ENCODE assay signal across 10 cellular contexts in genomic region chrX:71349867-71350266, GRCh38. TPM values are rescaled to one million over a fixed set of nuclear protein-coding genes. Genes with fewer than 3 reads are reported as not detected.
DNase-seq lines count a peak whose midpoint lies in the region; ATAC-seq, FAIRE-seq and TF ChIP-seq lines count a peak whose summit lies in the region.
"Not testable (repeated sequence)": the region's sequence is repeated elsewhere in the genome, so short reads cannot be mapped to it uniquely, and the experiment has no call there.
"Had no signal": no experiment of that assay in that cellular context is flagged by ENCODE, and none has a peak within 500 bp of the region (broad histone marks: within the 10 kb centered on the region; RNA-seq: fewer than 3 reads in every experiment).

No MANE protein-coding gene starts in this region.

- H4K91ac ChIP-seq in H9 (ENCODE audit: insufficient read length, low read depth, low read length): not testable (repeated sequence)

- not testable (repeated sequence) for H3K27ac Mint-ChIP-seq in H9; HFFc6; chondrocyte (ENCODE audit: unreplicated experiment)

- H3K18ac ChIP-seq in H9 (ENCODE audit: insufficient read length, low read depth, low read length): not testable (repeated sequence)

- H3K36me3 ChIP-seq in HepG2 (replicated peaks in 1 of 2; ENCODE audit: control insufficient read depth in 1 of 2, insufficient read depth in 2 of 2, low read length in 2 of 2); neural cell (ENCODE audit: insufficient read depth, low read length): not testable (repeated sequence)

- not testable (repeated sequence) for H2BK20ac ChIP-seq in H9 (ENCODE audit: low read depth, low read length, poor library complexity, severe bottlenecking)

- CTCF ChIA-PET in HepG2 (lab: Yijun Ruan, JAX; ENCODE audit: low intra/inter-chr PET ratio, low total read pairs): not testable (repeated sequence)

- not testable (repeated sequence) for H3K79me2 ChIP-seq in H9 (ENCODE audit: insufficient read depth, low read length); HepG2 (ENCODE audit: insufficient read depth, low read length); neural cell (replicated peaks; ENCODE audit: insufficient read depth, low read length)

- H3K14ac ChIP-seq in H9 (ENCODE audit: insufficient read depth, low read length): not testable (repeated sequence)

- ATAC-seq in SK-N-SH treated with all-trans-retinoic acid at 6 μM for 48 hours: peak; percentile 83
- not testable (repeated sequence) for ATAC-seq in foreskin keratinocyte
- peak; percentile 43 for ATAC-seq in HepG2

- DNase-seq in H9; HFFc6; chondrocyte (ENCODE audit: low spot score); foreskin keratinocyte; HepG2 (ENCODE audit: low spot score): not testable (repeated sequence)

- not testable (repeated sequence) for H3K79me1 ChIP-seq in H9 (ENCODE audit: insufficient read depth, low read depth, low read length, poor library complexity, severe bottlenecking)

- H3F3A ChIP-seq in neural cell (ENCODE audit: insufficient read depth, low read length, poor library complexity, severe bottlenecking): not testable (repeated sequence)

- not testable (repeated sequence) for H3K23me2 ChIP-seq in H9 (ENCODE audit: insufficient read length, low read depth, low read length, poor library complexity, severe bottlenecking)

- not testable (repeated sequence) for H2BK120ac ChIP-seq in H9 (ENCODE audit: low read depth, low read length, poor library complexity, severe bottlenecking)

- not testable (repeated sequence) for H2AFZ ChIP-seq in H9 (ENCODE audit: low read length); HepG2 (ENCODE audit: low read length); neural cell (ENCODE audit: low read depth, low read length)

- not testable (repeated sequence) for H3K9ac ChIP-seq in H9 (ENCODE audit: extremely low read depth, insufficient read length, low read length); HepG2 (ENCODE audit: insufficient read depth, low read depth, low read length); neural cell (ENCODE audit: low read length)

- not testable (repeated sequence) for H3K4me1 ChIP-seq in H9 (ENCODE audit: insufficient read depth, low read length); foreskin keratinocyte
- peaks cover 13% of the 10 kb centered on the region for H3K4me1 ChIP-seq in HepG2 (ENCODE audit: insufficient read depth, low read length)

- in situ Hi-C loops in HepG2 (cut with HindIII; ENCODE audit: extremely low pct_ligation_motif_present, low pct_unique_long_range_greater_than_20kb): not testable (repeated sequence)

- TF ChIP-seq POLR2A in HepG2 (IDR thresholded peaks at IDR 0.05; ENCODE audit: insufficient read depth in 1 of 2, low read depth in 2 of 2, low read length in 2 of 2): not testable (repeated sequence)

- H3K27me3 ChIP-seq in H9 (ENCODE audit: insufficient read depth, low read length); foreskin keratinocyte; HepG2 (ENCODE audit: control insufficient read depth in 1 of 2, insufficient read depth in 2 of 2, low read length in 2 of 2); neural cell (ENCODE audit: insufficient read depth, low read depth, low read length): not testable (repeated sequence)

- not testable (repeated sequence) for H2AK5ac ChIP-seq in H9 (ENCODE audit: insufficient read length, low read length)

- H3K27ac ChIP-seq in H9 (ENCODE audit: insufficient read length, low read depth, low read length); foreskin keratinocyte; HepG2 (ENCODE audit: extremely low read length, insufficient read depth, low read length); neural cell (ENCODE audit: low read length): not testable (repeated sequence)

- TF ChIP-seq CTCF in H9 (conservative IDR thresholded peaks at IDR 0.05) (0 out of 3 replicates have a peak, but pooled peaks have one; percentile 10), HFFc6 (IDR thresholded peaks at IDR 0.05) (peak; percentile 8; the same call in 1 of the 2 replicates), chondrocyte (IDR thresholded peaks at IDR 0.05) (peak; percentile 43), foreskin keratinocyte (conservative IDR thresholded peaks at IDR 0.05) (peak; percentile 15), HepG2 (CRISPR knock-in tag; IDR thresholded peaks at IDR 0.05) (peak; percentile 44), neural cell (IDR thresholded peaks at IDR 0.05; ENCODE audit: poor library complexity, severe bottlenecking) (peak; percentile 28)

- H3K4me1 Mint-ChIP-seq in H9; HFFc6 (ENCODE audit: low read depth); chondrocyte (ENCODE audit: low read depth): not testable (repeated sequence)

- no CpG with 5 or more reads among the region's 6 CpGs for WGBS in H9 (ENCODE audit: extremely low coverage, insufficient read length, low lambda C conversion rate)
- no CpG with 5 or more reads among the region's 6 CpGs for WGBS in HepG2 (ENCODE audit: low lambda C conversion rate)

- not testable (repeated sequence) for H3K23ac ChIP-seq in H9 (ENCODE audit: insufficient read length, low read depth, low read length)

- FAIRE-seq in G401.6 (lab: Jason Lieb, UNC) (peak; percentile 44), HepG2 (lab: Jason Lieb, UNC) (peak; percentile 95)

- H3K4me3 Mint-ChIP-seq in H9; HFFc6; chondrocyte (ENCODE audit: unreplicated experiment): not testable (repeated sequence)

- not testable (repeated sequence) for H3K4me3 ChIP-seq in HepG2 (replicated peaks in 1 of 3; ENCODE audit: insufficient read depth in 1 of 3, low read depth in 2 of 3, low read length in 3 of 3); neural cell (ENCODE audit: low read length)

- H3K9me3 Mint-ChIP-seq in H9: peaks cover 31 to 35% of the 10 kb centered on the region in 2 experiments
- not testable (repeated sequence) for H3K9me3 Mint-ChIP-seq in HFFc6; chondrocyte (ENCODE audit: low read depth)

- H2BK5ac ChIP-seq in H9 (ENCODE audit: insufficient read length, low read length): not testable (repeated sequence)

- not testable (repeated sequence) for H3K4me2 ChIP-seq in H9 (ENCODE audit: insufficient read depth, insufficient read length, low read length); HepG2 (ENCODE audit: low read depth, low read length); neural cell (ENCODE audit: low read length)

- not testable (repeated sequence) for TF ChIP-seq EP300 in HepG2 (IDR thresholded peaks at IDR 0.05; ENCODE audit: low read depth in 2 of 2, low read length in 2 of 2); HepG2 (CRISPR knock-in tag; IDR thresholded peaks at IDR 0.05; ENCODE audit: borderline replicate concordance); neural cell (conservative IDR thresholded peaks at IDR 0.05; ENCODE audit: poor library complexity, severe bottlenecking)

- not testable (repeated sequence) for H4K5ac ChIP-seq in H9 (ENCODE audit: insufficient read length, low read depth, low read length)

- peak; percentile 22; the same call in 1 of the 2 replicates for TF ChIP-seq RAD21 in HepG2 (CRISPR knock-in tag; IDR thresholded peaks at IDR 0.05)
- not testable (repeated sequence) for TF ChIP-seq RAD21 in neural cell (conservative IDR thresholded peaks at IDR 0.05)

- not testable (repeated sequence) for H3K56ac ChIP-seq in H9 (ENCODE audit: insufficient read length, low read depth, low read length)

- H3K27me3 Mint-ChIP-seq in H9 (ENCODE audit: low read depth); HFFc6 (ENCODE audit: insufficient read depth); chondrocyte (ENCODE audit: low read depth): not testable (repeated sequence)

- H3K9me2 ChIP-seq in neural cell (ENCODE audit: insufficient read depth, low read length): not testable (repeated sequence)

- H3K36me3 Mint-ChIP-seq in H9 (ENCODE audit: insufficient read depth in 1 of 3, low read depth in 3 of 3); HFFc6 (ENCODE audit: low read depth); chondrocyte (ENCODE audit: low read depth): not testable (repeated sequence)

- H2BK12ac ChIP-seq in H9 (ENCODE audit: insufficient read length, low read depth, low read length): not testable (repeated sequence)

- H3T11ph ChIP-seq in H9 (ENCODE audit: low read length): not testable (repeated sequence)

- H4K8ac ChIP-seq in H9 (replicated peaks; ENCODE audit: insufficient read length, low read depth, low read length): not testable (repeated sequence)

- H3K9me3 ChIP-seq in H9 (ENCODE audit: control insufficient read depth, low read depth, low read length): peaks cover 16% of the 10 kb centered on the region
- H3K9me3 ChIP-seq in HepG2 (ENCODE audit: low read length); neural cell (ENCODE audit: low read length): not testable (repeated sequence)

- POLR2A ChIA-PET in HepG2 (lab: Yijun Ruan, JAX): not testable (repeated sequence)

- not testable (repeated sequence) for BruUV-seq in HepG2 (replicated peaks; lab: Mats Ljungman, UMichigan)

- not testable (repeated sequence) for H3K4ac ChIP-seq in H9 (ENCODE audit: low read depth, low read length)

- not testable (repeated sequence) for H4K20me1 ChIP-seq in H9 (ENCODE audit: control insufficient read depth, insufficient read depth, insufficient read length); HepG2 (ENCODE audit: insufficient read depth, low read length); neural cell (ENCODE audit: insufficient read depth)

- not testable (repeated sequence) for H2BK15ac ChIP-seq in H9 (ENCODE audit: low read depth, low read length)

- intact Hi-C loops in HepG2 (cut with micrococcal nuclease; ENCODE audit: unreplicated experiment): not testable (repeated sequence)

RNA-seq across cellular contexts. Expression of gene TAF1, which starts 16.3 kb away (rescaled TPM):
- total RNA-seq in H9 (2021): 30.7 and 32.2 TPM in 2 replicates
- 10 to 100 TPM; 18.9 to 25.2 (median 21.0) TPM for total RNA-seq in HFFc6 (2021; fragmentation: NEBNext Ultra II Directional; extraction: Animal tissue kit (Norgen Biotek cat#: 25700))
- 26.4 to 31.3 TPM (median 27.9 TPM) in 3 replicates for total RNA-seq in chondrocyte
- total RNA-seq in foreskin keratinocyte: 18.4 and 19.2 TPM in 2 replicates
- polyA plus RNA-seq in foreskin keratinocyte: 2.6 and 3.0 TPM in 2 replicates
- 17.7 and 20.2 TPM in 2 replicates for total RNA-seq in HepG2 (2016; rRNA removed; fragmentation: Illumina TruSeq; extraction: Trizol)
- 6.4 and 8.4 TPM in 2 replicates for total RNA-seq in HepG2 (2016; cell fraction: cytosol; rRNA removed; fragmentation: Illumina TruSeq; extraction: Trizol; ENCODE audit: low read depth)
- total RNA-seq in HepG2 (2016; cell fraction: insoluble cytoplasmic fraction; rRNA removed; fragmentation: Illumina TruSeq; extraction: Trizol): 15.4 and 23.4 TPM in 2 replicates
- total RNA-seq in HepG2 (2016; cell fraction: membrane; rRNA removed; fragmentation: Illumina TruSeq; extraction: Trizol): 5.9 and 8.0 TPM in 2 replicates
- 32.2 and 32.9 TPM in 2 replicates for total RNA-seq in HepG2 (2016; cell fraction: nucleus; rRNA removed; fragmentation: Illumina TruSeq; extraction: Trizol)
- polyA plus RNA-seq in HepG2 (2011; rRNA removed): 8.1 and 9.4 TPM in 2 replicates
- 3.9 and 5.4 TPM in 2 replicates for polyA plus RNA-seq in HepG2 (2011; cell fraction: cytosol; rRNA removed)
- polyA plus RNA-seq in HepG2 (2011; cell fraction: nucleus; rRNA removed): 20.4 and 28.1 TPM in 2 replicates
- polyA plus RNA-seq in HepG2 (2012): 15.7 and 16.6 TPM in 2 replicates
- 0.29 and 0.52 TPM in 2 replicates for polyA plus RNA-seq in HepG2 (2016; cell fraction: cytosol; fragmentation: Illumina TruSeq; extraction: Trizol; ENCODE audit: low read depth)
- 11.6 and 13.1 TPM in 2 replicates for polyA plus RNA-seq in HepG2 (2016; cell fraction: insoluble cytoplasmic fraction; fragmentation: Illumina TruSeq; extraction: Trizol; ENCODE audit: low read depth)
- 0.81 and 1.9 TPM in 2 replicates for polyA plus RNA-seq in HepG2 (2016; cell fraction: membrane; fragmentation: Illumina TruSeq; extraction: Trizol; ENCODE audit: low read depth)
- polyA plus RNA-seq in HepG2 (2016; cell fraction: nucleus; fragmentation: Illumina TruSeq; extraction: Trizol; ENCODE audit: insufficient read depth, low read depth): 37.8 and 38.6 TPM in 2 replicates
- polyA minus RNA-seq in HepG2 (2011; rRNA and poly(A)+ RNA removed; ENCODE audit: low replicate concordance): 14.6 and 39.7 TPM in 2 replicates
- 10.4 and 10.5 TPM in 2 replicates for polyA minus RNA-seq in HepG2 (2011; cell fraction: cytosol; rRNA and poly(A)+ RNA removed)
- polyA minus RNA-seq in HepG2 (2011; cell fraction: nucleus; rRNA and poly(A)+ RNA removed): 50.1 and 73.2 TPM in 2 replicates
- 28.8 and 29.5 TPM in 2 replicates for polyA plus RNA-seq in neural cell
- polyA minus RNA-seq in neural cell: 85.2 and 85.3 TPM in 2 replicates

RNA-seq across cellular contexts. Expression of gene ITGB1BP2, which starts 48.3 kb away (rescaled TPM):
- 3.7 and 5.0 TPM in 2 replicates for total RNA-seq in H9 (2021)
- total RNA-seq in HFFc6 (2021; fragmentation: NEBNext Ultra II Directional; extraction: Animal tissue kit (Norgen Biotek cat#: 25700)): under 1 TPM; 0.50 to 0.95 (median 0.57) TPM
- 2.1 to 3.2 TPM (median 2.5 TPM) in 3 replicates for total RNA-seq in chondrocyte
- total RNA-seq in foreskin keratinocyte: 0.92 and 0.95 TPM in 2 replicates
- 0.59 and 0.91 TPM in 2 replicates for polyA plus RNA-seq in foreskin keratinocyte
- 0.21 and 2.2 TPM in 2 replicates for total RNA-seq in HepG2 (2016; rRNA removed; fragmentation: Illumina TruSeq; extraction: Trizol)
- total RNA-seq in HepG2 (2016; cell fraction: cytosol; rRNA removed; fragmentation: Illumina TruSeq; extraction: Trizol; ENCODE audit: low read depth): not detected in 2 replicates
- 0.28 and 2.0 TPM in 2 replicates for total RNA-seq in HepG2 (2016; cell fraction: insoluble cytoplasmic fraction; rRNA removed; fragmentation: Illumina TruSeq; extraction: Trizol)
- total RNA-seq in HepG2 (2016; cell fraction: membrane; rRNA removed; fragmentation: Illumina TruSeq; extraction: Trizol): 0.24 and 0.46 TPM in 2 replicates
- total RNA-seq in HepG2 (2016; cell fraction: nucleus; rRNA removed; fragmentation: Illumina TruSeq; extraction: Trizol): 3.9 and 6.3 TPM in 2 replicates
- 0.88 and 0.90 TPM in 2 replicates for polyA plus RNA-seq in HepG2 (2011; rRNA removed)
- 0.16 and 0.17 TPM in 2 replicates for polyA plus RNA-seq in HepG2 (2011; cell fraction: cytosol; rRNA removed)
- 3.9 and 4.8 TPM in 2 replicates for polyA plus RNA-seq in HepG2 (2011; cell fraction: nucleus; rRNA removed)
- 0.44 and 0.46 TPM in 2 replicates for polyA plus RNA-seq in HepG2 (2012)
- 0.19 TPM in 1 of 2 replicates, not detected in the other for polyA plus RNA-seq in HepG2 (2016; cell fraction: cytosol; fragmentation: Illumina TruSeq; extraction: Trizol; ENCODE audit: low read depth)
- polyA plus RNA-seq in HepG2 (2016; cell fraction: insoluble cytoplasmic fraction; fragmentation: Illumina TruSeq; extraction: Trizol; ENCODE audit: low read depth): not detected in 2 replicates
- not detected in 2 replicates for polyA plus RNA-seq in HepG2 (2016; cell fraction: membrane; fragmentation: Illumina TruSeq; extraction: Trizol; ENCODE audit: low read depth)
- 6.4 and 6.6 TPM in 2 replicates for polyA plus RNA-seq in HepG2 (2016; cell fraction: nucleus; fragmentation: Illumina TruSeq; extraction: Trizol; ENCODE audit: insufficient read depth, low read depth)
- 3.5 and 4.2 TPM in 2 replicates for polyA minus RNA-seq in HepG2 (2011; rRNA and poly(A)+ RNA removed; ENCODE audit: low replicate concordance)
- polyA minus RNA-seq in HepG2 (2011; cell fraction: cytosol; rRNA and poly(A)+ RNA removed): not detected in 2 replicates
- polyA minus RNA-seq in HepG2 (2011; cell fraction: nucleus; rRNA and poly(A)+ RNA removed): 8.8 and 13.2 TPM in 2 replicates
- polyA plus RNA-seq in neural cell: 2.8 and 5.4 TPM in 2 replicates
- polyA minus RNA-seq in neural cell: 2.4 and 3.7 TPM in 2 replicates
- polyA plus RNA-seq: CD14-positive monocyte; CD8-positive, alpha-beta memory T cell had no signal
